In genomic region chr6:2966347-2966746, GRCh38 we compare ENCODE assay signal across 15 cellular contexts. TPM values are rescaled to one million over a fixed set of nuclear protein-coding genes. Genes with fewer than 3 reads are reported as not detected.
DNase-seq lines count a peak whose midpoint lies in the region; TF ChIP-seq lines count a peak whose summit lies in the region.
"Had no signal": no experiment of that assay in that cellular context is flagged by ENCODE, and none has a peak within 500 bp of the region (broad histone marks: within the 10 kb centered on the region; RNA-seq: fewer than 3 reads in every experiment).

No MANE protein-coding gene starts in this region.

- CTCF ChIA-PET in Calu3 (lab: Charles Lee): interaction anchor here (1.4 kb wide), 1 partner anchor 14 kb away, joined by 4 read pairs; no protein-coding TSS in a partner anchor

- peaks cover 5% of the 10 kb centered on the region for H3K36me3 ChIP-seq in endodermal cell (ENCODE audit: control insufficient read depth, insufficient read depth, low read length)
- peaks cover 2% of the 10 kb centered on the region for H3K36me3 ChIP-seq in parathyroid adenoma (ENCODE audit: control insufficient read depth, insufficient read depth, low read length)
- H3K36me3 ChIP-seq in breast epithelium: no peaks in the 10 kb centered on the region
- H3K36me3 ChIP-seq: BLaER1, HAP-1, SJCRH30 had no signal

- H3K4me3 Mint-ChIP-seq in endodermal cell (no peak overlapping the region), Calu3 (ENCODE audit: low read depth, unreplicated experiment) (no peak overlapping the region)

- H3K79me2 ChIP-seq in parathyroid adenoma: peaks cover 20% of the 10 kb centered on the region

- H3K4me2 ChIP-seq in parathyroid adenoma (ENCODE audit: low read length): no peak overlapping the region
- H3K4me2 ChIP-seq: BLaER1 had no signal

- H3K4me1 ChIP-seq in endodermal cell (ENCODE audit: control insufficient read depth, insufficient read depth, low read length) (peaks cover 8% of the 10 kb centered on the region), parathyroid adenoma (peaks cover 30% of the 10 kb centered on the region), breast epithelium (peaks cover 0 to 1% of the 10 kb centered on the region in 2 donors)

- no peaks in the 10 kb centered on the region for H3K27me3 ChIP-seq in endodermal cell (ENCODE audit: control insufficient read depth, insufficient read depth, low read length, poor library complexity, severe bottlenecking)
- no peaks in the 10 kb centered on the region for H3K27me3 ChIP-seq in parathyroid adenoma (ENCODE audit: control insufficient read depth, insufficient read depth, low read length)
- no peaks in the 10 kb centered on the region for H3K27me3 ChIP-seq in breast epithelium
- H3K27me3 ChIP-seq: SJCRH30 had no signal

- DNase-seq in NCI-H146 (lab: John Stamatoyannopoulos, UW): peak; percentile 25
- no peak for DNase-seq in NCI-H146 treated with DMSO at 0.1 percent for 48 hours (lab: John Stamatoyannopoulos, UW; ENCODE audit: unreplicated experiment)
- peak; percentile 7 for DNase-seq in HT-29 (ENCODE audit: low spot score)
- peak; percentile 73 for DNase-seq in endodermal cell
- DNase-seq in Calu3: no peak
- DNase-seq in breast epithelium (ENCODE audit: low spot score in 2 of 2): no peak
- no peak for DNase-seq in NCI-H2227 (lab: John Stamatoyannopoulos, UW; ENCODE audit: unreplicated experiment)
- DNase-seq: 8988T, NCI-H1694, OCI-M1, SJCRH30 had no signal

- H3K4me3 ChIP-seq in endodermal cell (ENCODE audit: low read length): no peak overlapping the region
- no peak overlapping the region for H3K4me3 ChIP-seq in parathyroid adenoma (ENCODE audit: low read depth, low read length)
- H3K4me3 ChIP-seq in breast epithelium: no peak overlapping the region
- H3K4me3 ChIP-seq: BLaER1, HAP-1, SJCRH30 had no signal

- no peak overlapping the region for H2AFZ ChIP-seq in parathyroid adenoma

- no TSS peak for BruUV-seq in Calu3 (replicated peaks; lab: Mats Ljungman, UMichigan)

- H3K27ac ChIP-seq in endodermal cell (ENCODE audit: low read depth, low read length): no peak overlapping the region
- peak overlapping the region; percentile 63 for H3K27ac ChIP-seq in parathyroid adenoma
- no peak overlapping the region for H3K27ac ChIP-seq in breast epithelium
- H3K27ac ChIP-seq: BLaER1, RWPE1, SJCRH30 had no signal

- WGBS in endodermal cell (ENCODE audit: insufficient coverage in 1 of 2, insufficient read length in 1 of 2), 2 experiments: 64 to 75% methylated on average over 7 to 9 of the region's 9 CpGs

- H3K36me3 Mint-ChIP-seq in endodermal cell (ENCODE audit: low read depth) (peaks cover 12% of the 10 kb centered on the region), Calu3 (ENCODE audit: insufficient read depth, unreplicated experiment) (peaks cover 9% of the 10 kb centered on the region)

- TF ChIP-seq POLR2A in breast epithelium (IDR thresholded peaks at IDR 0.05): no peak

- no peak overlapping the region for H3K9ac ChIP-seq in endodermal cell (ENCODE audit: extremely low read depth, low read length, poor library complexity, severe bottlenecking)
- no peak overlapping the region for H3K9ac ChIP-seq in parathyroid adenoma
- H3K9ac ChIP-seq: BLaER1 had no signal

- H3K4me1 Mint-ChIP-seq in endodermal cell (peaks cover 52% of the 10 kb centered on the region), Calu3 (ENCODE audit: low read depth, unreplicated experiment) (peaks cover 17% of the 10 kb centered on the region)

- H3K9me3 Mint-ChIP-seq in endodermal cell (no peaks in the 10 kb centered on the region), Calu3 (ENCODE audit: low read depth, unreplicated experiment) (no peaks in the 10 kb centered on the region)

- H3K27ac Mint-ChIP-seq in endodermal cell (no peak overlapping the region), Calu3 (ENCODE audit: unreplicated experiment) (no peak overlapping the region)

- H3K27me3 Mint-ChIP-seq in endodermal cell (ENCODE audit: insufficient read depth) (no peaks in the 10 kb centered on the region), Calu3 (ENCODE audit: unreplicated experiment) (no peaks in the 10 kb centered on the region)

- intact Hi-C loops in Calu3 (cut with micrococcal nuclease; ENCODE audit: unreplicated experiment) (no loop called here), breast epithelium (cut with DNase I; ENCODE audit: low total_unique reads) (no loop called here)

- H3K9me3 ChIP-seq in endodermal cell (ENCODE audit: control insufficient read depth, low read length): no peaks in the 10 kb centered on the region
- no peaks in the 10 kb centered on the region for H3K9me3 ChIP-seq in parathyroid adenoma (ENCODE audit: control insufficient read depth, low read length)
- no peaks in the 10 kb centered on the region for H3K9me3 ChIP-seq in breast epithelium
- H3K9me3 ChIP-seq: BLaER1, HAP-1, SJCRH30 had no signal

- TF ChIP-seq CTCF in endodermal cell (conservative IDR thresholded peaks at IDR 0.05) (no peak), parathyroid adenoma (IDR thresholded peaks at IDR 0.05) (no peak), Calu3 (IDR thresholded peaks at IDR 0.05; ENCODE audit: unreplicated experiment) (no peak), breast epithelium (IDR thresholded peaks at IDR 0.05) (no peak)

RNA-seq across cellular contexts. Expression of gene SERPINB6, which starts 5.0 kb away (rescaled TPM):
- total RNA-seq in HT-29 (2014; rRNA removed; shearing (Covaris generic)): 68.0 and 74.6 TPM in 2 replicates
- total RNA-seq in endodermal cell: 100 to 1,000 TPM; 128 to 150 TPM
- polyA plus RNA-seq in endodermal cell (2013, experiment 1 of 2): 39.0 TPM
- polyA plus RNA-seq in endodermal cell (2013, experiment 2 of 2): 39.4 TPM
- 53.1 and 60.9 TPM in 2 replicates for total RNA-seq in Calu3 (2022)
- total RNA-seq in breast epithelium: 100 to 1,000 TPM; 100 to 146 (median 137) TPM

RNA-seq across cellular contexts. Expression of gene NQO2, which starts 33.3 kb away (rescaled TPM):
- total RNA-seq in HT-29 (2014; rRNA removed; shearing (Covaris generic)): 24.4 and 28.5 TPM in 2 replicates
- total RNA-seq in endodermal cell (100 to 1,000 TPM in 1 of 2 donors, 10 to 100 TPM in 1; 50.8 to 199 TPM), Calu3 (2022) (11.5 and 12.0 TPM in 2 replicates), breast epithelium (10 to 100 TPM; 23.6 to 64.6 (median 24.9) TPM)
- polyA plus RNA-seq in endodermal cell (2013, experiment 1 of 2): 46.8 TPM
- 40.7 TPM for polyA plus RNA-seq in endodermal cell (2013, experiment 2 of 2)

Comparison
In these comparisons a context has a peak if more than half of its experiments do, and no peak if none do; other contexts are left out.
1. DNase-seq: peak in NCI-H146 (single experiment), HT-29 (single experiment) and endodermal cell (single experiment); none in NCI-H146 treated with DMSO at 0.1 percent for 48 hours (single experiment), Calu3 (single experiment), breast epithelium (0 of 2) and NCI-H2227 (single experiment).